ENCODE assay signal across 19 cellular contexts in the genomic region with DNA sequence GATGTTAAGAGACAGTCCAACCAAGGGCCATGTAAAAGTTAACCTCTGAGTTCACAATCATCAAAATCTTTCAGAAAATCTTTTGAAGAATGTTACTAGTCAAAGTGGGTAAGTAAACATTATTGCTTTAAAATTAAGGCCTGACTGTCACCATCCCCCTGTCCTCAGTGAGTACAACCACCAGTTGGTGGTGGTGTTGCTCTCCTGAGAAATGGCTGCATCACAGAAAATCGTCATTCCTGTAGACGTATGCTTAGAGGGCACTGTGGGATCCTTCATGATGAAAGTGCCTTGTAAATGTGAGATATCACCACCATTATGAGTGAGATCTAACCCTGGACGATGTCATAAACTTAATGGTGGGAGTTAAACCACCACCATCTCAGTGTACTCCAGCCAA.
DNase-seq lines count a peak whose midpoint lies in the region; ATAC-seq, FAIRE-seq and TF ChIP-seq lines count a peak whose summit lies in the region.
"Had no signal": no experiment of that assay in that cellular context is flagged by ENCODE, and none has a peak within 500 bp of the region (broad histone marks: within the 10 kb centered on the region; RNA-seq: fewer than 3 reads in every experiment).

No MANE protein-coding gene starts in this region.

- no peaks in the 10 kb centered on the region for H4K20me1 ChIP-seq in hepatocyte (ENCODE audit: insufficient read depth, poor library complexity, severe bottlenecking)

- no peak overlapping the region for H3K4me3 ChIP-seq in hepatocyte
- H3K4me3 ChIP-seq: heart left ventricle, SJCRH30 had no signal

- no peaks in the 10 kb centered on the region for H3K9me2 ChIP-seq in hepatocyte (replicated peaks; ENCODE audit: insufficient read depth)

- 32% methylated on average over 3 of the region's 3 CpGs for WGBS in hepatocyte (ENCODE audit: low lambda C conversion rate, missing lambda C conversion rate)

- no peak overlapping the region for H3K4me2 ChIP-seq in hepatocyte
- H3K4me2 ChIP-seq: KMS-11 had no signal

- H3K36me3 Mint-ChIP-seq in activated naive CD4-positive, alpha-beta T cell treated with anti-CD3 and anti-CD28 coated beads, Interleukin-2, amount 50 U/mL, for 72 hours, result no peaks in the 10 kb centered on the region

- no peak overlapping the region for H3K4me3 Mint-ChIP-seq in stimulated activated naive CD8-positive, alpha-beta T cell treated with anti-CD3 and anti-CD28 coated beads, Interleukin-15, amount 100 ng/mL, for 72 hours
- H3K4me3 Mint-ChIP-seq: activated CD4-positive, alpha-beta T cell treated with anti-CD3 and anti-CD28 coated beads for 36 hours had no signal

- no peaks in the 10 kb centered on the region for H3K27me3 ChIP-seq in hepatocyte
- H3K27me3 ChIP-seq: heart left ventricle, SJCRH30 had no signal

- H3K4me1 Mint-ChIP-seq in stimulated activated naive CD8-positive, alpha-beta T cell treated with anti-CD3 and anti-CD28 coated beads, Interleukin-15, amount 100 ng/mL, for 72 hours, result no peaks in the 10 kb centered on the region
- H3K4me1 Mint-ChIP-seq: activated CD4-positive, alpha-beta T cell treated with anti-CD3 and anti-CD28 coated beads for 36 hours had no signal

- no peak overlapping the region for H2AFZ ChIP-seq in hepatocyte

- peak; percentile 6 for TF ChIP-seq CTCF in hepatocyte (IDR thresholded peaks at IDR 0.05; ENCODE audit: poor library complexity)

- no peak overlapping the region for H3K27ac ChIP-seq in hepatocyte
- H3K27ac ChIP-seq: heart left ventricle, KMS-11, SJCRH30 had no signal

- H3K27ac Mint-ChIP-seq in stimulated activated naive CD8-positive, alpha-beta T cell treated with anti-CD3 and anti-CD28 coated beads, Interleukin-15, amount 100 ng/mL, for 72 hours, result no peak overlapping the region
- H3K27ac Mint-ChIP-seq in activated naive CD4-positive, alpha-beta T cell treated with anti-CD3 and anti-CD28 coated beads, Interleukin-2, amount 50 U/mL, for 72 hours, result no peak overlapping the region
- H3K27ac Mint-ChIP-seq: activated CD4-positive, alpha-beta T cell treated with anti-CD3 and anti-CD28 coated beads for 36 hours had no signal

- H3K9me3 ChIP-seq in hepatocyte (ENCODE audit: low read depth), result no peaks in the 10 kb centered on the region
- H3K9me3 ChIP-seq: SJCRH30 had no signal

- no peaks in the 10 kb centered on the region for H3K27me3 Mint-ChIP-seq in stimulated activated naive CD8-positive, alpha-beta T cell treated with anti-CD3 and anti-CD28 coated beads, Interleukin-15, amount 100 ng/mL, for 72 hours
- H3K27me3 Mint-ChIP-seq: activated CD4-positive, alpha-beta T cell treated with anti-CD3 and anti-CD28 coated beads for 36 hours had no signal

- peak; percentile 59 for ATAC-seq in stimulated activated naive CD8-positive, alpha-beta T cell treated with anti-CD3 and anti-CD28 coated beads, Interleukin-15, amount 100 ng/mL, for 72 hours
- ATAC-seq in stimulated activated naive CD8-positive, alpha-beta T cell treated with anti-CD3 and anti-CD28 coated beads, Interleukin-15, Interleukin-2, amounts not matched to agents 100 U/mL and 50 U/mL, for 24 hours, result no peak
- ATAC-seq in activated naive CD4-positive, alpha-beta T cell treated with anti-CD3 and anti-CD28 coated beads, Interleukin-2, amount 50 U/mL, for 72 hours, result no peak
- no peak for ATAC-seq in GM18498 (IDR thresholded peaks at IDR 0.05; ENCODE audit: unreplicated experiment)
- ATAC-seq: activated CD4-positive, alpha-beta T cell treated with anti-CD3 and anti-CD28 coated beads for 36 hours; heart left ventricle had no signal

- H3K36me3 ChIP-seq in hepatocyte (replicated peaks; ENCODE audit: insufficient read depth, low read depth), result no peaks in the 10 kb centered on the region
- H3K36me3 ChIP-seq: heart left ventricle, SJCRH30 had no signal

- H3K9me3 Mint-ChIP-seq in stimulated activated naive CD8-positive, alpha-beta T cell treated with anti-CD3 and anti-CD28 coated beads, Interleukin-15, amount 100 ng/mL, for 72 hours, result peaks cover 0 to 8% of the 10 kb centered on the region in 2 donors
- peaks cover 0 to 3% of the 10 kb centered on the region in 2 donors for H3K9me3 Mint-ChIP-seq in activated naive CD4-positive, alpha-beta T cell treated with anti-CD3 and anti-CD28 coated beads, Interleukin-2, amount 50 U/mL, for 72 hours

- peak; percentile 58 for FAIRE-seq in urothelium cell line (lab: Jason Lieb, UNC)

- no peak for DNase-seq in stimulated activated naive CD8-positive, alpha-beta T cell treated with anti-CD3 and anti-CD28 coated beads, Interleukin-15, amount 100 ng/mL, for 72 hours
- DNase-seq in stimulated activated naive CD8-positive, alpha-beta T cell treated with anti-CD3 and anti-CD28 coated beads, Interleukin-15, Interleukin-2, amounts not matched to agents 100 U/mL and 50 U/mL, for 24 hours, result no peak
- DNase-seq in NCI-H69 (lab: John Stamatoyannopoulos, UW) (peak; percentile 47), hepatocyte (ENCODE audit: low spot score) (no peak), urothelium cell line (ENCODE audit: low spot score) (no peak), islet precursor cell (no peak)
- no peak for DNase-seq in activated naive CD4-positive, alpha-beta T cell treated with anti-CD3 and anti-CD28 coated beads, Interleukin-2, amount 50 U/mL, for 72 hours (ENCODE audit: low spot score in 2 of 2)
- DNase-seq: activated CD4-positive, alpha-beta T cell treated with anti-CD3 and anti-CD28 coated beads for 36 hours; activated effector memory CD4-positive, alpha-beta T cell treated with Interleukin-2 at 50 U/mL for 16 hours; central memory CD4-positive, alpha-beta T cell; effector CD4-positive, alpha-beta T cell; GF-D8; heart left ventricle; NCI-H1417 treated with DMSO at 0.1 percent for 48 hours; occipital lobe; T-helper 9 cell had no signal

- H3K4me1 ChIP-seq in hepatocyte (ENCODE audit: insufficient read depth), result no peaks in the 10 kb centered on the region
- H3K4me1 ChIP-seq: heart left ventricle, SJCRH30 had no signal

- H3K79me2 ChIP-seq in hepatocyte, result no peaks in the 10 kb centered on the region
